Comparison of ENCODE assay signal across 20 cellular contexts in the genomic region with DNA sequence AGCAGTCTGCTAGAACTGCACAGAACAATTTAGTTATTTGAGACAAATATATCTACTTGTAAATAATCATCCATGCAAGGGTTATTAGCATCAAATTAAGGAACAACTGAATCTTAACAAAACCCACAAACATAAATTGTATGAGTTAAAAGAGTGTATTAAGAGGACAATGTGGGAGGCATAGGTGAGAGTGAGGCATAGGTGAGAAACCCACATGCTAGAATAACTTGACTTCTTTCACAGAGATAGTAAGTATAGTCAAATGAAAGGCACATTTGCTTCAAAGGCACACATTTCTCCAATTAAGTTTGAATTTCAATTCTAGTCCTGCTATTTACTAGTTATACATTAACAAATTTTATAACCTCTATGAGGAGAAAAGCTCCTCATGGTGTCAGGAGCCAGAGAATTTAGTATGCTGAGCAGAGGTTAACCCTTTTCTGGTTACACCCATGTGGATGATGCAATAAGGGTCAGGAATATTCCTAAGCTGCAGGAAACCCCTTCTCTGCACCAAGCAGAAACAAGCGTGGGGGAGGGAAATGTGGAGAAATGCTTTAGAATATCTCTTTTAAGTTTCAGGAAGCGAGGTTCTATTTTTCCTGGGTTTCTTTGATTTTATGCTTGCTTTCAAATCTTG.
A peak's percentile ranks its signal among the peaks of the same experiment; 100 is the strongest.
DNase-seq lines count a peak whose midpoint lies in the region; ATAC-seq, FAIRE-seq and TF ChIP-seq lines count a peak whose summit lies in the region.
"Had no signal": no experiment of that assay in that cellular context is flagged by ENCODE, and none has a peak within 500 bp of the region (broad histone marks: within the 10 kb centered on the region; RNA-seq: fewer than 3 reads in every experiment).

No MANE protein-coding gene starts in this region.

- ATAC-seq in GM12878 (peak; percentile 60), HG03520 (IDR thresholded peaks at IDR 0.05; ENCODE audit: unreplicated experiment) (no peak)
- ATAC-seq: PC-3 had no signal

- H4K20me1 ChIP-seq in GM12878 (ENCODE audit: control insufficient read depth, insufficient read depth): no peaks in the 10 kb centered on the region

- no peak overlapping the region for H3K27ac Mint-ChIP-seq in activated naive CD4-positive, alpha-beta T cell treated with anti-CD3 and anti-CD28 coated beads, Interleukin-2, amount 50 U/mL, for 24 hours
- H3K27ac Mint-ChIP-seq: CD4-positive, alpha-beta memory T cell; IgD-negative memory B cell had no signal

- no peak for FAIRE-seq in GM12878 (lab: Jason Lieb, UNC)
- FAIRE-seq: GM12892 had no signal

- SMC1A ChIA-PET in GM12878 (lab: Charles Lee; ENCODE audit: uncharacterized antibody, unreplicated experiment): interaction anchor here (1.4 to 1.7 kb wide), 3 partner anchors 9 to 17 kb away, joined by 4 to 7 read pairs (median 5); no protein-coding TSS in a partner anchor

- peak in 1 of 2 experiments; percentile 22; a peak in 1 of 4 replicates for TF ChIP-seq EP300 in GM12878 (IDR thresholded peaks at IDR 0.05; ENCODE audit: borderline replicate concordance in 1 of 2, control insufficient read depth in 1 of 2, low read depth in 2 of 2, low read length in 2 of 2)

- WGBS in GM12878 (ENCODE audit: insufficient coverage, insufficient replicate concordance, low lambda C conversion rate, missing lambda C conversion rate): 0% methylated on average over 2 of the region's 2 CpGs
- WGBS in liver: 66% methylated on average over 2 of the region's 2 CpGs

- no peak for TF ChIP-seq RAD21 in GM12878 (IDR thresholded peaks at IDR 0.05; ENCODE audit: insufficient read depth, low read depth, low read length)
- TF ChIP-seq RAD21 in liver (IDR thresholded peaks at IDR 0.05): no peak

- intact Hi-C loops in GM12878 (cut with micrococcal nuclease; ENCODE audit: unreplicated experiment): no loop called here

- POLR2A ChIA-PET in GM12878 (lab: Charles Lee): no interaction called here

- BruUV-seq in GM12878 (replicated peaks; lab: Mats Ljungman, UMichigan): no TSS peak

- H3K9me3 ChIP-seq in GM12878 (replicated peaks; ENCODE audit: control insufficient read depth, insufficient read depth, low read length): no peaks in the 10 kb centered on the region
- no peaks in the 10 kb centered on the region for H3K9me3 ChIP-seq in liver (ENCODE audit: control insufficient read depth in 4 of 4, low read length in 3 of 4)
- no peaks in the 10 kb centered on the region for H3K9me3 ChIP-seq in MG63
- H3K9me3 ChIP-seq: SJCRH30 had no signal

- H3K4me2 ChIP-seq in GM12878 (ENCODE audit: control insufficient read depth, insufficient read depth): no peak overlapping the region

- H3K27me3 ChIP-seq in GM12878 (replicated peaks in 1 of 2; ENCODE audit: control insufficient read depth in 2 of 2, insufficient read depth in 2 of 2, low read length in 1 of 2): no peaks in the 10 kb centered on the region
- H3K27me3 ChIP-seq in liver (ENCODE audit: control insufficient read depth in 4 of 4, insufficient read depth in 4 of 4, low read length in 3 of 4): no peaks in the 10 kb centered on the region
- H3K27me3 ChIP-seq in MG63: no peaks in the 10 kb centered on the region
- H3K27me3 ChIP-seq: SJCRH30 had no signal

- in situ Hi-C loops in GM12878 (cut with MboI): no loop called here

- H3K36me3 Mint-ChIP-seq in activated naive CD4-positive, alpha-beta T cell treated with anti-CD3 and anti-CD28 coated beads, Interleukin-2, amount 50 U/mL, for 24 hours: no peaks in the 10 kb centered on the region
- H3K36me3 Mint-ChIP-seq: CD4-positive, alpha-beta memory T cell; IgD-negative memory B cell had no signal

- peaks cover 22% of the 10 kb centered on the region for H3K4me1 Mint-ChIP-seq in activated naive CD4-positive, alpha-beta T cell treated with anti-CD3 and anti-CD28 coated beads, Interleukin-2, amount 50 U/mL, for 24 hours
- H3K4me1 Mint-ChIP-seq: CD4-positive, alpha-beta memory T cell; IgD-negative memory B cell had no signal

- H2AFZ ChIP-seq in GM12878 (ENCODE audit: control insufficient read depth, low read depth, low read length): no peak overlapping the region

- DNase-seq in activated naive CD4-positive, alpha-beta T cell (lab: John Stamatoyannopoulos, UW): no peak
- DNase-seq in GM12878 (ENCODE audit: low read depth, low spot score) (no peak), NCI-H2081 treated with DMSO at 0.1 percent for 48 hours (lab: John Stamatoyannopoulos, UW) (no peak), MG63 (no peak), NCI-H524 treated with DMSO at 0.1 percent for 48 hours (lab: John Stamatoyannopoulos, UW) (no peak)
- DNase-seq: Calu3; CD4-positive, alpha-beta memory T cell; GDM1; H7; MV-4-11; NCI-H1417; NCI-H187 treated with DMSO at 0.1 percent for 48 hours; NCI-H748 treated with DMSO at 0.1 percent for 48 hours; PC-3; SJCRH30 had no signal

- H3K36me3 ChIP-seq in GM12878 (ENCODE audit: control insufficient read depth in 2 of 2, insufficient read depth in 2 of 2, low read length in 1 of 2): no peaks in the 10 kb centered on the region
- H3K36me3 ChIP-seq in liver (ENCODE audit: control insufficient read depth in 4 of 4, insufficient read depth in 3 of 4, low read depth in 1 of 4, low read length in 3 of 4): no peaks in the 10 kb centered on the region
- no peaks in the 10 kb centered on the region for H3K36me3 ChIP-seq in MG63
- H3K36me3 ChIP-seq: SJCRH30 had no signal

- TF ChIP-seq POLR2A in GM12878 (IDR thresholded peaks at IDR 0.05; ENCODE audit: low read depth, low read length): no peak

- H3K9ac ChIP-seq in GM12878 (ENCODE audit: control insufficient read depth, insufficient read depth, low read length) (no peak overlapping the region), liver (ENCODE audit: low read depth in 1 of 2, low read length in 2 of 2) (no peak overlapping the region)

- H3K4me1 ChIP-seq in GM12878 (ENCODE audit: control insufficient read depth, insufficient read depth, low read length): no peaks in the 10 kb centered on the region
- peaks cover 0 to 16% (median 5%) of the 10 kb centered on the region in 4 donors for H3K4me1 ChIP-seq in liver (ENCODE audit: control insufficient read depth in 4 of 4, insufficient read depth in 4 of 4, low read length in 3 of 4)
- H3K4me1 ChIP-seq: SJCRH30 had no signal

- H3K27me3 Mint-ChIP-seq in activated naive CD4-positive, alpha-beta T cell treated with anti-CD3 and anti-CD28 coated beads, Interleukin-2, amount 50 U/mL, for 24 hours: no peaks in the 10 kb centered on the region
- H3K27me3 Mint-ChIP-seq: CD4-positive, alpha-beta memory T cell; IgD-negative memory B cell had no signal

- H3K9me3 Mint-ChIP-seq in activated naive CD4-positive, alpha-beta T cell treated with anti-CD3 and anti-CD28 coated beads, Interleukin-2, amount 50 U/mL, for 24 hours: no peaks in the 10 kb centered on the region
- H3K9me3 Mint-ChIP-seq: IgD-negative memory B cell had no signal

- no peak for TF ChIP-seq CTCF in GM12878 (IDR thresholded peaks at IDR 0.05 in 2 of 3, conservative IDR thresholded peaks at IDR 0.05 in 1 of 3; ENCODE audit: control insufficient read depth in 2 of 3, extremely low read depth in 1 of 3, insufficient read depth in 1 of 3, low read depth in 3 of 3, low read length in 3 of 3)
- no peak for TF ChIP-seq CTCF in liver (IDR thresholded peaks at IDR 0.05; ENCODE audit: low read depth, low read length, missing input control)

- RAD21 ChIA-PET in GM12878 (lab: Charles Lee; ENCODE audit: unreplicated experiment): interaction anchor here (0.7 to 1.2 kb wide), 3 partner anchors 13 to 108 kb away, joined by 3 read pairs; no protein-coding TSS in a partner anchor

- CTCF ChIA-PET in GM12878 (lab: Yijun Ruan, JAX): no interaction called here

- H3K4me3 ChIP-seq in GM12878 (no peak overlapping the region), liver (ENCODE audit: low read depth in 1 of 3, low read length in 3 of 3) (no peak overlapping the region), MG63 (no peak overlapping the region)
- H3K4me3 ChIP-seq: SJCRH30 had no signal

- H3K27ac ChIP-seq in GM12878 (ENCODE audit: control insufficient read depth, insufficient read depth): no peak overlapping the region
- H3K27ac ChIP-seq in liver (ENCODE audit: low read depth in 1 of 2, low read length in 2 of 2): no peak overlapping the region
- H3K27ac ChIP-seq: SJCRH30 had no signal

- H3K79me2 ChIP-seq in GM12878 (ENCODE audit: control insufficient read depth, insufficient read depth, low read length): no peaks in the 10 kb centered on the region

- H3K4me3 Mint-ChIP-seq in activated naive CD4-positive, alpha-beta T cell treated with anti-CD3 and anti-CD28 coated beads, Interleukin-2, amount 50 U/mL, for 24 hours: peak overlapping the region; percentile 7
- H3K4me3 Mint-ChIP-seq: CD4-positive, alpha-beta memory T cell; IgD-negative memory B cell had no signal

TF ChIP-seq in GM12878, 131 proteins besides CTCF, POLR2A, EP300 and RAD21 (continues in another document):
- TF ChIP-seq NR2F1 (conservative IDR thresholded peaks at IDR 0.05) (peak; percentile 72), MEF2B (IDR thresholded peaks at IDR 0.05; ENCODE audit: partially characterized antibody, poor library complexity, severe bottlenecking) (peak; percentile 70), SIX5 (IDR thresholded peaks at IDR 0.05; ENCODE audit: low read depth, low read length, severe bottlenecking) (no peak), PAX8 (IDR thresholded peaks at IDR 0.05) (no peak), NBN (IDR thresholded peaks at IDR 0.05) (peak; percentile 55; the same call in 1 of the 2 replicates), BMI1 (IDR thresholded peaks at IDR 0.05; ENCODE audit: borderline replicate concordance) (peak; percentile 50; the same call in 1 of the 2 replicates), SUPT20H (IDR thresholded peaks at IDR 0.05; ENCODE audit: borderline replicate concordance, control insufficient read depth, low read depth, low read length) (no peak)

TF ChIP-seq in liver, 16 proteins besides CTCF, POLR2A, EP300 and RAD21:
- TF ChIP-seq, protein P1, sequence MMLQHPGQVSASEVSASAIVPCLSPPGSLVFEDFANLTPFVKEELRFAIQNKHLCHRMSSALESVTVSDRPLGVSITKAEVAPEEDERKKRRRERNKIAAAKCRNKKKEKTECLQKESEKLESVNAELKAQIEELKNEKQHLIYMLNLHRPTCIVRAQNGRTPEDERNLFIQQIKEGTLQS (IDR thresholded peaks at IDR 0.05): peak; percentile 78
- no peak for TF ChIP-seq HNF4G (IDR thresholded peaks at IDR 0.05)
- peak in 1 of 2 donors; percentile 28 for TF ChIP-seq HNF4A (conservative IDR thresholded peaks at IDR 0.05)
- peak in 1 of 2 donors; percentile 31 for TF ChIP-seq RXRA (IDR thresholded peaks at IDR 0.05)
TF ChIP-seq in liver: peak in this region for 3.
